In genomic region chrX:130523460-130524394, GRCh38 we compare ENCODE assay signal across 1 cellular context.
TF ChIP-seq lines count a peak whose summit lies in the region.

No MANE protein-coding gene starts in this region.

TF ChIP-seq in K562, 482 proteins besides CTCF, POLR2A, EP300 and RAD21 (continued from another document):
- TF ChIP-seq ZBTB40 (IDR thresholded peaks at IDR 0.05) (peak; percentile 68; the same call in 1 of the 2 replicates), ZBTB40 (CRISPR knock-in tag; IDR thresholded peaks at IDR 0.05) (no peak), COPS2 (conservative IDR thresholded peaks at IDR 0.05) (no peak), SIX5 (IDR thresholded peaks at IDR 0.05; ENCODE audit: borderline replicate concordance in 1 of 2, insufficient read depth in 1 of 2, low read depth in 1 of 2, low read length in 2 of 2) (no peak), MTA3 (IDR thresholded peaks at IDR 0.05; ENCODE audit: borderline replicate concordance) (0 out of 2 replicates have a peak, but pooled peaks have one; percentile 33), SMAD4 (CRISPR knock-in tag; conservative IDR thresholded peaks at IDR 0.05) (no peak), MTA1 (IDR thresholded peaks at IDR 0.05; ENCODE audit: borderline replicate concordance) (0 out of 2 replicates have a peak, but pooled peaks have one; percentile 33), CXXC5 (CRISPR knock-in tag; IDR thresholded peaks at IDR 0.05) (0 out of 2 replicates have a peak, but pooled peaks have one; percentile 29)
- TF ChIP-seq, protein P1, sequence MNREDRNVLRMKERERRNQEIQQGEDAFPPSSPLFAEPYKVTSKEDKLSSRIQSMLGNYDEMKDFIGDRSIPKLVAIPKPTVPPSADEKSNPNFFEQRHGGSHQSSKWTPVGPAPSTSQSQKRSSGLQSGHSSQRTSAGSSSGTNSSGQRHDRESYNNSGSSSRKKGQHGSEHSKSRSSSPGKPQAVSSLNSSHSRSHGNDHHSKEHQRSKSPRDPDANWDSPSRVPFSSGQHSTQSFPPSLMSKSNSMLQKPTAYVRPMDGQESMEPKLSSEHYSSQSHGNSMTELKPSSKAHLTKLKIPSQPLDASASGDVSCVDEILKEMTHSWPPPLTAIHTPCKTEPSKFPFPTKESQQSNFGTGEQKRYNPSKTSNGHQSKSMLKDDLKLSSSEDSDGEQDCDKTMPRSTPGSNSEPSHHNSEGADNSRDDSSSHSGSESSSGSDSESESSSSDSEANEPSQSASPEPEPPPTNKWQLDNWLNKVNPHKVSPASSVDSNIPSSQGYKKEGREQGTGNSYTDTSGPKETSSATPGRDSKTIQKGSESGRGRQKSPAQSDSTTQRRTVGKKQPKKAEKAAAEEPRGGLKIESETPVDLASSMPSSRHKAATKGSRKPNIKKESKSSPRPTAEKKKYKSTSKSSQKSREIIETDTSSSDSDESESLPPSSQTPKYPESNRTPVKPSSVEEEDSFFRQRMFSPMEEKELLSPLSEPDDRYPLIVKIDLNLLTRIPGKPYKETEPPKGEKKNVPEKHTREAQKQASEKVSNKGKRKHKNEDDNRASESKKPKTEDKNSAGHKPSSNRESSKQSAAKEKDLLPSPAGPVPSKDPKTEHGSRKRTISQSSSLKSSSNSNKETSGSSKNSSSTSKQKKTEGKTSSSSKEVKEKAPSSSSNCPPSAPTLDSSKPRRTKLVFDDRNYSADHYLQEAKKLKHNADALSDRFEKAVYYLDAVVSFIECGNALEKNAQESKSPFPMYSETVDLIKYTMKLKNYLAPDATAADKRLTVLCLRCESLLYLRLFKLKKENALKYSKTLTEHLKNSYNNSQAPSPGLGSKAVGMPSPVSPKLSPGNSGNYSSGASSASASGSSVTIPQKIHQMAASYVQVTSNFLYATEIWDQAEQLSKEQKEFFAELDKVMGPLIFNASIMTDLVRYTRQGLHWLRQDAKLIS (CRISPR knock-in tag; IDR thresholded peaks at IDR 0.05) = 0 out of 2 replicates have a peak, but pooled peaks have one; percentile 22
